ENCODE assay signal across 15 cellular contexts in genomic region chr4:177190995-177191568, GRCh38.
DNase-seq lines count a peak whose midpoint lies in the region; ATAC-seq, FAIRE-seq and TF ChIP-seq lines count a peak whose summit lies in the region.
"Had no signal": no experiment of that assay in that cellular context is flagged by ENCODE, and none has a peak within 500 bp of the region (broad histone marks: within the 10 kb centered on the region; RNA-seq: fewer than 3 reads in every experiment).

No MANE protein-coding gene starts in this region.

- H3K36me3 ChIP-seq in DND-41 (ENCODE audit: insufficient read depth, low read length) (peaks cover 50% of the 10 kb centered on the region), neural cell (ENCODE audit: insufficient read depth, low read length) (no peaks in the 10 kb centered on the region), esophagus squamous epithelium (no peaks in the 10 kb centered on the region)
- H3K36me3 ChIP-seq: ascending aorta, BLaER1, heart right ventricle had no signal

- peaks cover 80% of the 10 kb centered on the region for H3K79me2 ChIP-seq in DND-41 (ENCODE audit: insufficient read depth, low read length)
- no peaks in the 10 kb centered on the region for H3K79me2 ChIP-seq in neural cell (replicated peaks; ENCODE audit: insufficient read depth, low read length)

- H3K4me3 ChIP-seq in DND-41 (ENCODE audit: low read depth in 1 of 2, low read length in 2 of 2), result no peak overlapping the region
- no peak overlapping the region for H3K4me3 ChIP-seq in fibroblast of villous mesenchyme (ENCODE audit: low read depth, low read length)
- no peak overlapping the region for H3K4me3 ChIP-seq in neural cell (ENCODE audit: low read length)
- no peak overlapping the region for H3K4me3 ChIP-seq in esophagus squamous epithelium
- H3K4me3 ChIP-seq: ascending aorta, BLaER1, heart right ventricle had no signal

- intact Hi-C loops in esophagus squamous epithelium (cut with DNase I), result no loop called here

- H4K20me1 ChIP-seq in DND-41 (ENCODE audit: insufficient read depth, low read length), result peaks cover 5% of the 10 kb centered on the region; the same call in 1 of the 2 replicates
- H4K20me1 ChIP-seq in neural cell (ENCODE audit: insufficient read depth), result no peaks in the 10 kb centered on the region
- H4K20me1 ChIP-seq: BLaER1 had no signal

- no peak overlapping the region for H3K4me2 ChIP-seq in DND-41 (ENCODE audit: insufficient read depth, low read length)
- H3K4me2 ChIP-seq in neural cell (ENCODE audit: low read length), result no peak overlapping the region
- H3K4me2 ChIP-seq: BLaER1 had no signal

- TF ChIP-seq CTCF in DND-41 (IDR thresholded peaks at IDR 0.05; ENCODE audit: borderline replicate concordance, extremely low read depth, low read length, poor library complexity, severe bottlenecking) (no peak), fibroblast of villous mesenchyme (IDR thresholded peaks at IDR 0.05; ENCODE audit: insufficient read depth, low read depth, low read length) (no peak), neural cell (IDR thresholded peaks at IDR 0.05; ENCODE audit: poor library complexity, severe bottlenecking) (no peak), esophagus squamous epithelium (IDR thresholded peaks at IDR 0.05) (no peak)

- no peaks in the 10 kb centered on the region for H3K9me2 ChIP-seq in neural cell (ENCODE audit: insufficient read depth, low read length)

- H3K27me3 ChIP-seq in DND-41 (ENCODE audit: insufficient read depth, low read length, poor library complexity) (no peaks in the 10 kb centered on the region), neural cell (ENCODE audit: insufficient read depth, low read depth, low read length) (no peaks in the 10 kb centered on the region), esophagus squamous epithelium (no peaks in the 10 kb centered on the region)
- H3K27me3 ChIP-seq: ascending aorta, BLaER1, heart right ventricle had no signal

- H3K9ac ChIP-seq in DND-41 (ENCODE audit: low read depth, low read length) (no peak overlapping the region), neural cell (ENCODE audit: low read length) (no peak overlapping the region)
- H3K9ac ChIP-seq: BLaER1 had no signal

- H3K27ac ChIP-seq in DND-41 (ENCODE audit: low read length) (0 out of 2 replicates have a peak overlapping the region, but pooled peaks have one; percentile 7), neural cell (ENCODE audit: low read length) (no peak overlapping the region), esophagus squamous epithelium (peak overlapping the region in 1 of 4 donors; percentile 4)
- H3K27ac ChIP-seq: ascending aorta, BLaER1, heart right ventricle had no signal

- H3K9me3 ChIP-seq in DND-41 (ENCODE audit: insufficient read depth, low read length, severe bottlenecking) (no peaks in the 10 kb centered on the region), neural cell (ENCODE audit: low read length) (no peaks in the 10 kb centered on the region), esophagus squamous epithelium (no peaks in the 10 kb centered on the region)
- H3K9me3 ChIP-seq: ascending aorta had no signal

- H3K4me1 ChIP-seq in DND-41 (ENCODE audit: insufficient read depth, low read length) (0 out of 2 replicates have a peak, but pooled peaks cover 3% of the 10 kb centered on the region), esophagus squamous epithelium (no peaks in the 10 kb centered on the region)
- H3K4me1 ChIP-seq: ascending aorta, BLaER1, heart right ventricle had no signal

- 44 to 47% methylated on average over 3 of the region's 3 CpGs for WGBS in esophagus squamous epithelium, 2 donors

- ATAC-seq in DND-41 (ENCODE audit: insufficient read depth, low read depth), result peak; percentile 27; the same call in 1 of the 3 replicates
- ATAC-seq: effector memory CD8-positive, alpha-beta T cell; heart right ventricle had no signal

- no peak for DNase-seq in DND-41
- DNase-seq in RCC 7860 (ENCODE audit: low spot score), result peak; percentile 4
- DNase-seq in fibroblast of villous mesenchyme (ENCODE audit: low read depth), result peak; percentile 21
- no peak for DNase-seq in stimulated activated naive CD4-positive, alpha-beta T cell treated with Interleukin-2 at 50 U/mL for 16 hours (lab: John Stamatoyannopoulos, UW)
- DNase-seq in cerebellar cortex (ENCODE audit: low spot score), result no peak
- DNase-seq in esophagus squamous epithelium (lab: John Stamatoyannopoulos, UW), result no peak
- no peak for DNase-seq in putamen (ENCODE audit: low spot score)
- DNase-seq: activated CD4-positive, alpha-beta T cell treated with anti-CD3 and anti-CD28 coated beads, Interleukin-2, amount 10 ng/mL, durations not matched to agents 7 days and 5 days; effector memory CD8-positive, alpha-beta T cell; heart right ventricle; NCI-H1417 treated with DMSO at 0.1 percent for 48 hours; NCI-H524 treated with DMSO at 0.1 percent for 48 hours had no signal

- no peak for TF ChIP-seq EP300 in neural cell (conservative IDR thresholded peaks at IDR 0.05; ENCODE audit: poor library complexity, severe bottlenecking)

- peak; percentile 25 for FAIRE-seq in RCC 7860 (lab: Jason Lieb, UNC)

- H2AFZ ChIP-seq in DND-41 (ENCODE audit: low read depth, low read length) (no peak overlapping the region), neural cell (ENCODE audit: low read depth, low read length) (no peak overlapping the region)

- TF ChIP-seq POLR2A in esophagus squamous epithelium (IDR thresholded peaks at IDR 0.05), result no peak

- no peak for TF ChIP-seq RAD21 in neural cell (conservative IDR thresholded peaks at IDR 0.05)

- H3F3A ChIP-seq in neural cell (ENCODE audit: insufficient read depth, low read length, poor library complexity, severe bottlenecking), result no peaks in the 10 kb centered on the region

TF ChIP-seq in neural cell, 6 proteins besides CTCF, POLR2A, EP300 and RAD21:
- peak; percentile 18 for TF ChIP-seq POLR2AphosphoS5 (IDR thresholded peaks at IDR 0.05)
- TF ChIP-seq REST (IDR thresholded peaks at IDR 0.05; ENCODE audit: borderline replicate concordance), result no peak

Comparison
In these comparisons a context has a peak if more than half of its experiments do, and no peak if none do; other contexts are left out.
1. DNase-seq: peak in RCC 7860 (single experiment) and fibroblast of villous mesenchyme (single experiment); none in DND-41 (single experiment), stimulated activated naive CD4-positive, alpha-beta T cell treated with Interleukin-2 at 50 U/mL for 16 hours (single experiment), cerebellar cortex (single experiment), esophagus squamous epithelium (single experiment) and putamen (single experiment).